In genomic region chr18:75207298-75208054, GRCh38 we compare ENCODE assay signal across 8 cellular contexts. TPM values are rescaled to one million over a fixed set of nuclear protein-coding genes. Genes with fewer than 3 reads are reported as not detected.
DNase-seq lines count a peak whose midpoint lies in the region; ATAC-seq lines count a peak whose summit lies in the region.

No MANE protein-coding gene starts in this region.

- peak; percentile 11 to 42 for DNase-seq in NCI-H2081 (lab: John Stamatoyannopoulos, UW)
- DNase-seq in NCI-H2081 treated with DMSO at 0.1 percent for 48 hours (lab: John Stamatoyannopoulos, UW): no peak
- no peak for DNase-seq in activated naive CD4-positive, alpha-beta T cell treated with anti-CD3 and anti-CD28 coated beads, Interleukin-2, amount 10 ng/mL, durations not matched to agents 7 days and 5 days
- no peak for DNase-seq in stimulated activated naive B cell treated with anti-CD40 and anti-IgM and Interleukin-4, amounts not matched to agents 10 μg/mL and 1 μg/mL and 100 μg/mL, for 72 hours
- DNase-seq in inferior parietal cortex (ENCODE audit: extremely low spot score): no peak
- no peak for DNase-seq in sciatic nerve (ENCODE audit: low spot score)

- H3K36me3 Mint-ChIP-seq in activated naive CD4-positive, alpha-beta T cell treated with anti-CD3 and anti-CD28 coated beads, Interleukin-2, amount 10 ng/mL, durations not matched to agents 7 days and 5 days: peaks cover 38% of the 10 kb centered on the region
- peaks cover 5 to 19% of the 10 kb centered on the region in 2 donors for H3K36me3 Mint-ChIP-seq in stimulated activated naive B cell treated with anti-CD40 and anti-IgM and Interleukin-4, amounts not matched to agents 10 μg/mL and 1 μg/mL and 100 μg/mL, for 72 hours

- H3K27me3 ChIP-seq in HUES64 (ENCODE audit: insufficient read depth, low read length) (peaks cover 86% of the 10 kb centered on the region), iPS-18a (ENCODE audit: control insufficient read depth, insufficient read depth, low read length) (peaks cover 87% of the 10 kb centered on the region)

- H3K4me1 ChIP-seq in HUES64 (ENCODE audit: insufficient read depth, low read length) (peaks cover 39% of the 10 kb centered on the region), iPS-18a (ENCODE audit: control insufficient read depth, low read depth, low read length) (peaks cover 37% of the 10 kb centered on the region)

- H3K27ac Mint-ChIP-seq in activated naive CD4-positive, alpha-beta T cell treated with anti-CD3 and anti-CD28 coated beads, Interleukin-2, amount 10 ng/mL, durations not matched to agents 7 days and 5 days: peak overlapping the region; percentile 95
- H3K27ac Mint-ChIP-seq in stimulated activated naive B cell treated with anti-CD40 and anti-IgM and Interleukin-4, amounts not matched to agents 10 μg/mL and 1 μg/mL and 100 μg/mL, for 72 hours: peak overlapping the region; percentile 93

- H3K9me3 ChIP-seq in HUES64 (ENCODE audit: insufficient read depth, low read depth, low read length) (no peaks in the 10 kb centered on the region), iPS-18a (ENCODE audit: control insufficient read depth, low read depth, low read length) (no peaks in the 10 kb centered on the region)

- peaks cover 52% of the 10 kb centered on the region for H3K4me1 Mint-ChIP-seq in activated naive CD4-positive, alpha-beta T cell treated with anti-CD3 and anti-CD28 coated beads, Interleukin-2, amount 10 ng/mL, durations not matched to agents 7 days and 5 days
- peaks cover 25 to 47% of the 10 kb centered on the region in 2 donors for H3K4me1 Mint-ChIP-seq in stimulated activated naive B cell treated with anti-CD40 and anti-IgM and Interleukin-4, amounts not matched to agents 10 μg/mL and 1 μg/mL and 100 μg/mL, for 72 hours

- H3K36me3 ChIP-seq in HUES64 (ENCODE audit: insufficient read depth, low read length) (no peaks in the 10 kb centered on the region), iPS-18a (ENCODE audit: control insufficient read depth, low read depth, low read length) (no peaks in the 10 kb centered on the region)

- no peak overlapping the region for H3K9ac ChIP-seq in HUES64 (ENCODE audit: low read depth, low read length)
- no peak overlapping the region for H3K9ac ChIP-seq in iPS-18a (ENCODE audit: low read length)

- no peaks in the 10 kb centered on the region for H3K9me3 Mint-ChIP-seq in activated naive CD4-positive, alpha-beta T cell treated with anti-CD3 and anti-CD28 coated beads, Interleukin-2, amount 10 ng/mL, durations not matched to agents 7 days and 5 days
- no peaks in the 10 kb centered on the region for H3K9me3 Mint-ChIP-seq in stimulated activated naive B cell treated with anti-CD40 and anti-IgM and Interleukin-4, amounts not matched to agents 10 μg/mL and 1 μg/mL and 100 μg/mL, for 72 hours

- peaks cover 48% of the 10 kb centered on the region for H3K27me3 Mint-ChIP-seq in activated naive CD4-positive, alpha-beta T cell treated with anti-CD3 and anti-CD28 coated beads, Interleukin-2, amount 10 ng/mL, durations not matched to agents 7 days and 5 days
- H3K27me3 Mint-ChIP-seq in stimulated activated naive B cell treated with anti-CD40 and anti-IgM and Interleukin-4, amounts not matched to agents 10 μg/mL and 1 μg/mL and 100 μg/mL, for 72 hours: peaks cover 25 to 35% of the 10 kb centered on the region in 2 donors

- CTCF ChIA-PET in activated naive CD4-positive, alpha-beta T cell treated with anti-CD3 and anti-CD28 coated beads, Interleukin-2, amount 10 ng/mL, durations not matched to agents 7 days and 5 days (lab: Charles Lee): no interaction called here

- H3K4me3 ChIP-seq in HUES64 (ENCODE audit: low read length) (peak overlapping the region; percentile 74), iPS-18a (ENCODE audit: low read length) (peak overlapping the region; percentile 77)

- peak; percentile 11 to 30 for ATAC-seq in stimulated activated naive B cell treated with anti-CD40 and anti-IgM and Interleukin-4, amounts not matched to agents 10 μg/mL and 1 μg/mL and 100 μg/mL, for 72 hours (replicated peaks)
- ATAC-seq in sciatic nerve: no peak

- intact Hi-C loops in sciatic nerve (cut with DNase I): loop anchor here (2.0 kb wide), 1 partner anchor 43 kb away; no protein-coding TSS in a partner anchor

- WGBS in HUES64: 4% methylated on average over 18 of the region's 18 CpGs

- H3K27ac ChIP-seq in HUES64 (ENCODE audit: low read depth, low read length) (no peak overlapping the region), iPS-18a (ENCODE audit: low read length) (no peak overlapping the region)

- H3K4me3 Mint-ChIP-seq in activated naive CD4-positive, alpha-beta T cell treated with anti-CD3 and anti-CD28 coated beads, Interleukin-2, amount 10 ng/mL, durations not matched to agents 7 days and 5 days: peak overlapping the region; percentile 99
- peak overlapping the region; percentile 92 to 99 for H3K4me3 Mint-ChIP-seq in stimulated activated naive B cell treated with anti-CD40 and anti-IgM and Interleukin-4, amounts not matched to agents 10 μg/mL and 1 μg/mL and 100 μg/mL, for 72 hours

RNA-seq across cellular contexts. Expression of gene PTGR3, which starts 1.5 kb away (rescaled TPM):
- polyA plus RNA-seq in HUES64 (2013, experiment 1 of 2): 4.1 TPM
- polyA plus RNA-seq in HUES64 (2013, experiment 2 of 2): 5.3 TPM
- 31.6 TPM for total RNA-seq in sciatic nerve

RNA-seq across cellular contexts. Expression of gene TSHZ1, which starts 3.1 kb away (rescaled TPM):
- polyA plus RNA-seq in HUES64 (2013, experiment 1 of 2): 1.7 TPM
- 3.4 TPM for polyA plus RNA-seq in HUES64 (2013, experiment 2 of 2)
- 25.4 TPM for total RNA-seq in sciatic nerve

Comparison
In these comparisons a context has a peak if more than half of its experiments do, and no peak if none do; other contexts are left out.
1. DNase-seq: peak in NCI-H2081 (2 of 2); none in NCI-H2081 treated with DMSO at 0.1 percent for 48 hours (single experiment), activated naive CD4-positive, alpha-beta T cell treated with anti-CD3 and anti-CD28 coated beads, Interleukin-2, amount 10 ng/mL, durations not matched to agents 7 days and 5 days (single experiment), stimulated activated naive B cell treated with anti-CD40 and anti-IgM and Interleukin-4, amounts not matched to agents 10 μg/mL and 1 μg/mL and 100 μg/mL, for 72 hours (single experiment), inferior parietal cortex (single experiment) and sciatic nerve (single experiment).